ENCODE assay signal across 29 cellular contexts in genomic region chr5:160641405-160641804, GRCh38.
A peak's percentile ranks its signal among the peaks of the same experiment; 100 is the strongest.
DNase-seq lines count a peak whose midpoint lies in the region; ATAC-seq and TF ChIP-seq lines count a peak whose summit lies in the region.
"Had no signal": no experiment of that assay in that cellular context is flagged by ENCODE, and none has a peak within 500 bp of the region (broad histone marks: within the 10 kb centered on the region; RNA-seq: fewer than 3 reads in every experiment).

No MANE protein-coding gene starts in this region.

- H3K36me3 ChIP-seq in body of pancreas (replicated peaks in 1 of 2; ENCODE audit: insufficient read depth in 1 of 2, low read depth in 2 of 2) (no peaks in the 10 kb centered on the region), Karpas-422 (ENCODE audit: insufficient read depth, low read length) (no peaks in the 10 kb centered on the region)
- H3K36me3 ChIP-seq: left ventricle myocardium inferior, upper lobe of right lung had no signal

- no peak overlapping the region for H3K9ac ChIP-seq in Karpas-422 (ENCODE audit: low read length)
- H3K9ac ChIP-seq: GM23248 had no signal

- intact Hi-C loops in body of pancreas (cut with DNase I): no loop called here

- H3K4me3 ChIP-seq in body of pancreas (no peak overlapping the region), Karpas-422 (ENCODE audit: low read length) (no peak overlapping the region)
- H3K4me3 ChIP-seq: GM23248, left ventricle myocardium inferior, upper lobe of right lung had no signal

- no peak overlapping the region for H3K4me2 ChIP-seq in Karpas-422 (ENCODE audit: low read depth, low read length, poor library complexity, severe bottlenecking)

- H3K9me3 ChIP-seq in body of pancreas (no peaks in the 10 kb centered on the region), Karpas-422 (ENCODE audit: low read length) (no peaks in the 10 kb centered on the region)
- H3K9me3 ChIP-seq: left ventricle myocardium inferior, upper lobe of right lung had no signal

- H3K9me2 ChIP-seq in Karpas-422 (replicated peaks; ENCODE audit: insufficient read depth, low read length): no peaks in the 10 kb centered on the region

- no peaks in the 10 kb centered on the region for H3K27me3 ChIP-seq in body of pancreas
- H3K27me3 ChIP-seq in Karpas-422 (ENCODE audit: low read length): no peaks in the 10 kb centered on the region
- H3K27me3 ChIP-seq: upper lobe of right lung had no signal

- DNase-seq in body of pancreas (no peak), Karpas-422 (no peak)
- DNase-seq: activated B cell treated with CpG ODN at 0.5 μM for 24 hours; activated CD4-positive, alpha-beta T cell treated with anti-CD3 and anti-CD28 coated beads, Interleukin-2, amount 50 U/mL, for 4 hours; AML-193; aorta; caudate nucleus; CD8-positive, alpha-beta T cell; GM23248; hypothalamus; KG1; left ventricle myocardium inferior; naive thymus-derived CD4-positive, alpha-beta T cell; NCI-H1436 treated with DMSO at 0.1 percent for 48 hours; NCI-H2107; NCI-H510A; occipital lobe; SHP77 treated with DMSO at 0.1 percent for 48 hours; SW 1271; T1000; upper lobe of right lung had no signal

- TF ChIP-seq POLR2A in GM18505 (IDR thresholded peaks at IDR 0.05; ENCODE audit: borderline replicate concordance, extremely low read depth, insufficient read depth, insufficient read length): no peak
- TF ChIP-seq POLR2A in body of pancreas (IDR thresholded peaks at IDR 0.05): no peak

- H3K4me1 ChIP-seq in body of pancreas: peaks cover 19% of the 10 kb centered on the region
- no peaks in the 10 kb centered on the region for H3K4me1 ChIP-seq in Karpas-422 (ENCODE audit: low read length)
- H3K4me1 ChIP-seq: left ventricle myocardium inferior, upper lobe of right lung had no signal

- H3K27ac ChIP-seq in body of pancreas: no peak overlapping the region
- H3K27ac ChIP-seq in Karpas-422 (ENCODE audit: low read length): no peak overlapping the region
- H3K27ac ChIP-seq: GM23248, left ventricle myocardium inferior, upper lobe of right lung had no signal

- no peak for TF ChIP-seq CTCF in body of pancreas (IDR thresholded peaks at IDR 0.05)

- H4K20me1 ChIP-seq in Karpas-422 (ENCODE audit: insufficient read depth, low read depth, low read length): no peaks in the 10 kb centered on the region

- H3K79me2 ChIP-seq in Karpas-422 (ENCODE audit: low read length): no peaks in the 10 kb centered on the region

- ATAC-seq in GM18505 (IDR thresholded peaks at IDR 0.05; ENCODE audit: unreplicated experiment): peak; percentile 50
- peak; percentile 57 for ATAC-seq in GM19463 (IDR thresholded peaks at IDR 0.05; ENCODE audit: unreplicated experiment)
- peak; percentile 46 for ATAC-seq in HG02571 (IDR thresholded peaks at IDR 0.05; ENCODE audit: unreplicated experiment)
- peak; percentile 53 for ATAC-seq in HG03432 (IDR thresholded peaks at IDR 0.05; ENCODE audit: unreplicated experiment)
- ATAC-seq in GM19395 (IDR thresholded peaks at IDR 0.05; ENCODE audit: unreplicated experiment): no peak
- ATAC-seq in GM21447 (IDR thresholded peaks at IDR 0.05; ENCODE audit: unreplicated experiment): no peak
- no peak for ATAC-seq in body of pancreas
- ATAC-seq: activated T-helper 17 cell treated with anti-CD3 and anti-CD28 coated beads, Interleukin-2, amount 50 U/mL, for 72 hours; CD8-positive, alpha-beta T cell; naive thymus-derived CD4-positive, alpha-beta T cell; Panc1; upper lobe of right lung had no signal

- no peak overlapping the region for H2AFZ ChIP-seq in Karpas-422 (ENCODE audit: low read length)
- H2AFZ ChIP-seq: GM23248 had no signal

Comparison
In these comparisons a context has a peak if more than half of its experiments do, and no peak if none do; other contexts are left out.
1. ATAC-seq: peak in GM18505 (single experiment), GM19463 (single experiment), HG02571 (single experiment) and HG03432 (single experiment); none in GM19395 (single experiment), GM21447 (single experiment) and body of pancreas (single experiment).